Comparison of ENCODE assay signal across 32 cellular contexts in genomic region chr18:11827963-11828362, GRCh38.
"Had no signal": no experiment of that assay in that cellular context is flagged by ENCODE, and none has a peak within 500 bp of the region (broad histone marks: within the 10 kb centered on the region; RNA-seq: fewer than 3 reads in every experiment).

No MANE protein-coding gene starts in this region.

- ATAC-seq: activated CD8-positive, alpha-beta memory T cell treated with anti-CD3 and anti-CD28 coated beads, Interleukin-2, amount 10 ng/mL, durations not matched to agents 7 days and 5 days; activated naive CD8-positive, alpha-beta T cell treated with anti-CD3 and anti-CD28 coated beads, Interleukin-2, amount 50 U/mL, for 24 hours; body of pancreas; gastroesophageal sphincter; heart right ventricle; T-helper 17 cell had no signal

- H3K27ac ChIP-seq: adrenal gland, body of pancreas, epithelial cell of prostate, esophagus squamous epithelium, gastroesophageal sphincter, heart right ventricle, WERI-Rb-1 had no signal

- FAIRE-seq: colon, endometrium, endothelial cell of umbilical vein had no signal

- H3K4me1 ChIP-seq: adrenal gland, body of pancreas, esophagus squamous epithelium, gastroesophageal sphincter, heart right ventricle had no signal

- DNase-seq: activated CD4-positive, alpha-beta T cell treated with anti-CD3 and anti-CD28 coated beads for 36 hours; activated CD4-positive, alpha-beta T cell treated with anti-CD3 and anti-CD28 coated beads, Interleukin-2, amount 10 ng/mL, durations not matched to agents 24 days and 14 days; activated CD4-positive, alpha-beta T cell treated with anti-CD3 and anti-CD28 coated beads, Interleukin-2, amount 50 U/mL, for 48 hours; activated CD4-positive, CD25-positive, alpha-beta regulatory T cell; activated CD4-positive, CD25-positive, alpha-beta regulatory T cell treated with anti-CD3 and anti-CD28 coated beads, Interleukin-2, amount 50 U/mL, for 72 hours; activated CD8-positive, alpha-beta memory T cell treated with anti-CD3 and anti-CD28 coated beads, Interleukin-2, amount 10 ng/mL, durations not matched to agents 7 days and 5 days; activated CD8-positive, alpha-beta memory T cell treated with anti-CD3 and anti-CD28 coated beads, Interleukin-2, amount 50 U/mL, for 4 hours; activated CD8-positive, alpha-beta T cell treated with anti-CD3 and anti-CD28 coated beads for 36 hours; activated effector memory CD4-positive, alpha-beta T cell treated with anti-CD3 and anti-CD28 coated beads, Interleukin-2, amount 50 U/mL, for 16 hours; activated naive CD4-positive, alpha-beta T cell treated with anti-CD3 and anti-CD28 coated beads for 36 hours; activated naive CD8-positive, alpha-beta T cell treated with anti-CD3 and anti-CD28 coated beads for 36 hours; activated naive CD8-positive, alpha-beta T cell treated with anti-CD3 and anti-CD28 coated beads, Interleukin-2, amount 50 U/mL, for 24 hours; activated T-cell treated with anti-CD3 and anti-CD28 coated beads, Interleukin-2, amount 50 U/mL, for 1 hour; activated T-cell treated with anti-CD3 and anti-CD28 coated beads, Interleukin-2, amount 50 U/mL, for 48 hours; adrenal gland; amygdala; aorta; body of pancreas; caudate nucleus; effector CD8-positive, alpha-beta T cell; esophagus squamous epithelium; foreskin melanocyte; heart right ventricle; T-helper 1 cell; T-helper 17 cell; T1000; WERI-Rb-1 had no signal

- H3K36me3 ChIP-seq: adrenal gland, esophagus squamous epithelium, gastroesophageal sphincter, heart right ventricle, WERI-Rb-1 had no signal

- H3K9me3 ChIP-seq: adrenal gland, body of pancreas, esophagus squamous epithelium, gastroesophageal sphincter, heart right ventricle had no signal

- H3K4me3 ChIP-seq: adrenal gland, body of pancreas, esophagus squamous epithelium, gastroesophageal sphincter, heart right ventricle had no signal

- H3K27me3 ChIP-seq: adrenal gland, body of pancreas, esophagus squamous epithelium, gastroesophageal sphincter, heart right ventricle had no signal
